In the genomic region with DNA sequence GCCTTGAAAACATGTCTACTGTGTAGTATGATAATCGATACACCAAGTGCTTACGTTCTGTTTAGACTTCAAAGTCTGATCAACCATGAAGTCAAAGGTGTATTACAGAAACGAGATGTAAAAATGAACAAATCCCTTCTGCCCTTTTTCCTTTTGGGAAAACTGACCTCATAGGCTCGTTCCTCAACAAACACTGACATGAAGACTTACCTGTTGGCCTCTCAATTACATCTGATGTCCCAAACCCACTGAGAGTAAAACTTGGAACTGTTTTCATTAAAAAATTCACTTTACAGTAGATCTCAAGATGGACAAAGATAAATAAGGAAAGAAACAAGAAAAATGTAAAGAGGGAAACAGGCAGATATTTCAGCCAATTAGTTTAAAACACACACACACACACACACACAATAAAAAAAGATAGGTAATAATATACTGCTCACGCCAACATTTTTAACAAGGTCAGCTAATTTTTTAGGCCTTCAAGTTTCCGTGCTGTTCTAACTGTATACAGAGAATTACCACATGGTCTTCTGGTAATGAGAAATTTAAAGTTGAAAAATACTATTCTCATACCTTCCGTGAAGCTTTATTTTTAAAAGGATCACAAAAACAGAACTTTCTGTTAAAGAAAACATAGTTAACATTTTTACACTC, we compare ENCODE assay signal across 8 cellular contexts. TPM values are rescaled to one million over a fixed set of nuclear protein-coding genes. Genes with fewer than 3 reads are reported as not detected.
DNase-seq lines count a peak whose midpoint lies in the region; ATAC-seq and TF ChIP-seq lines count a peak whose summit lies in the region.

No MANE protein-coding gene starts in this region.

- peaks cover 36% of the 10 kb centered on the region for H3K4me1 Mint-ChIP-seq in activated CD4-positive, alpha-beta T cell treated with anti-CD3 and anti-CD28 coated beads for 36 hours

- DNase-seq in activated CD4-positive, alpha-beta T cell treated with anti-CD3 and anti-CD28 coated beads for 36 hours = no peak
- no peak for DNase-seq in activated CD4-positive, alpha-beta T cell treated with anti-CD3 and anti-CD28 coated beads, Interleukin-2, amount 50 U/mL, for 48 hours
- DNase-seq in RKO (ENCODE audit: low spot score) = peak; percentile 10
- no peak for DNase-seq in epithelial cell of proximal tubule (ENCODE audit: low read depth)
- no peak for DNase-seq in sigmoid colon
- no peak for DNase-seq in stimulated activated CD4-positive, alpha-beta T cell treated with anti-CD3 and anti-CD28 coated beads, Interleukin-12 subunit alpha, Interleukin-12 subunit beta, amount 100 ng/mL, for 4 hours
- no peak for DNase-seq in posterior vena cava (ENCODE audit: low spot score)
- no peak for DNase-seq in NCI-H1105 (lab: John Stamatoyannopoulos, UW)

- TF ChIP-seq CTCF in epithelial cell of proximal tubule (conservative IDR thresholded peaks at IDR 0.05; ENCODE audit: low read depth, low read length) = no peak
- no peak for TF ChIP-seq CTCF in sigmoid colon (IDR thresholded peaks at IDR 0.05)

- CTCF ChIA-PET in activated CD4-positive, alpha-beta T cell treated with anti-CD3 and anti-CD28 coated beads for 36 hours (lab: Charles Lee) = interaction anchor here (1.2 to 4.5 kb wide), 3 partner anchors 24 to 45 kb away, joined by 3 to 18 read pairs (median 3); no protein-coding TSS in a partner anchor

- WGBS in sigmoid colon, 2 donors = 37 to 55% methylated on average over 7 of the region's 7 CpGs

- H3K4me1 ChIP-seq in sigmoid colon = peaks cover 0 to 35% (median 18%) of the 10 kb centered on the region in 4 donors

- peak overlapping the region in 3 of 4 donors; percentile 91 to 97 (median 92) for H3K27ac ChIP-seq in sigmoid colon

- no peak for TF ChIP-seq POLR2A in sigmoid colon (IDR thresholded peaks at IDR 0.05)

- ATAC-seq in activated CD4-positive, alpha-beta T cell treated with anti-CD3 and anti-CD28 coated beads for 36 hours = no peak

- peaks cover 0 to 43% (median 12%) of the 10 kb centered on the region in 4 donors for H3K36me3 ChIP-seq in sigmoid colon

- H3K27me3 ChIP-seq in sigmoid colon = no peaks in the 10 kb centered on the region

- POLR2A ChIA-PET in activated CD4-positive, alpha-beta T cell treated with anti-CD3 and anti-CD28 coated beads for 36 hours (lab: Charles Lee) = interaction anchor here (0.7 to 2.9 kb wide), 2 partner anchors 34 to 163 kb away, joined by 3 to 19 read pairs; a partner anchor contains a TSS

- TF ChIP-seq EP300 in sigmoid colon (IDR thresholded peaks at IDR 0.05) = no peak

- peak overlapping the region; percentile 35 for H3K27ac Mint-ChIP-seq in activated CD4-positive, alpha-beta T cell treated with anti-CD3 and anti-CD28 coated beads for 36 hours

- no peaks in the 10 kb centered on the region for H3K9me3 ChIP-seq in sigmoid colon

- intact Hi-C loops in activated CD4-positive, alpha-beta T cell treated with anti-CD3 and anti-CD28 coated beads for 36 hours (cut with DNase I, micrococcal nuclease) = loop anchor here in 1 of 2 experiments (5.0 kb wide), 1 partner anchor 1979 kb away; a partner anchor contains a TSS
- intact Hi-C loops in sigmoid colon (cut with DNase I) = no loop called here
- intact Hi-C loops in posterior vena cava (cut with DNase I) = no loop called here

- H3K27me3 Mint-ChIP-seq in activated CD4-positive, alpha-beta T cell treated with anti-CD3 and anti-CD28 coated beads for 36 hours = no peaks in the 10 kb centered on the region

- H3K9me3 Mint-ChIP-seq in activated CD4-positive, alpha-beta T cell treated with anti-CD3 and anti-CD28 coated beads for 36 hours (ENCODE audit: low read depth) = no peaks in the 10 kb centered on the region

- H3K36me3 Mint-ChIP-seq in activated CD4-positive, alpha-beta T cell treated with anti-CD3 and anti-CD28 coated beads for 36 hours (ENCODE audit: low read depth) = peaks cover 49% of the 10 kb centered on the region

- H3K4me3 ChIP-seq in epithelial cell of proximal tubule (ENCODE audit: low read depth, low read length) (peak overlapping the region; percentile 28), sigmoid colon (peak overlapping the region in 2 of 4 donors; percentile 73 to 75)

- peak overlapping the region; percentile 75 for H3K4me3 Mint-ChIP-seq in activated CD4-positive, alpha-beta T cell treated with anti-CD3 and anti-CD28 coated beads for 36 hours

RNA-seq across cellular contexts. Expression of a gene that starts 2.1 kb away (rescaled TPM):
- 100 to 1,000 TPM; 335 to 419 TPM for total RNA-seq in activated CD4-positive, alpha-beta T cell treated with anti-CD3 and anti-CD28 coated beads for 36 hours
- total RNA-seq in epithelial cell of proximal tubule (376 and 475 TPM in 2 replicates), sigmoid colon (10 to 100 TPM; 48.2 to 73.3 (median 66.4) TPM), posterior vena cava (100 to 1,000 TPM in 1 of 2 donors, 10 to 100 TPM in 1; 65.9 to 101 TPM)
- 100 to 1,000 TPM; 166 to 191 (median 174) TPM for polyA plus RNA-seq in sigmoid colon

RNA-seq across cellular contexts. Expression of a gene that starts 33.4 kb away (rescaled TPM):
- 10 to 100 TPM; 19.1 to 24.5 TPM for total RNA-seq in activated CD4-positive, alpha-beta T cell treated with anti-CD3 and anti-CD28 coated beads for 36 hours
- 12.5 and 19.5 TPM in 2 replicates for total RNA-seq in epithelial cell of proximal tubule
- 10 to 100 TPM; 53.5 to 92.5 (median 70.4) TPM for total RNA-seq in sigmoid colon
- 10 to 100 TPM in 2 of 3 donors, 1 to 10 TPM in 1; 8.3 to 12.0 (median 11.2) TPM for polyA plus RNA-seq in sigmoid colon
- 10 to 100 TPM; 35.5 to 37.3 TPM for total RNA-seq in posterior vena cava
